Comparison of ENCODE assay signal across 16 cellular contexts in genomic region chr10:115951242-115951641, GRCh38.
DNase-seq lines count a peak whose midpoint lies in the region; ATAC-seq, FAIRE-seq and TF ChIP-seq lines count a peak whose summit lies in the region.
"Had no signal": no experiment of that assay in that cellular context is flagged by ENCODE, and none has a peak within 500 bp of the region (broad histone marks: within the 10 kb centered on the region; RNA-seq: fewer than 3 reads in every experiment).

No MANE protein-coding gene starts in this region.

- H3K9me3 Mint-ChIP-seq in natural killer cell treated with Interleukin-12 subunit alpha and Interleukin-12 subunit beta and Interleukin-15 and Interleukin-18, amount 100 ng/mL, for 72 hours, result peaks cover 4% of the 10 kb centered on the region

- ATAC-seq in IMR-90 (ENCODE audit: low read depth), result no peak
- no peak for ATAC-seq in natural killer cell treated with Interleukin-12 subunit alpha and Interleukin-12 subunit beta and Interleukin-15 and Interleukin-18, amount 100 ng/mL, for 72 hours

- peak overlapping the region; percentile 82 for H2BK120ac ChIP-seq in IMR-90 (ENCODE audit: low read depth, low read length)

- H2AFZ ChIP-seq in ACC112 (ENCODE audit: low read length, unreplicated experiment) (peak overlapping the region; percentile 40), IMR-90 (replicated peaks; ENCODE audit: low read length, poor library complexity) (no peak overlapping the region), keratinocyte (ENCODE audit: control insufficient read depth, low read length) (peak overlapping the region; percentile 44)

- no peak for TF ChIP-seq RAD21 in IMR-90 (IDR thresholded peaks at IDR 0.05; ENCODE audit: low read length)

- POLR2A ChIA-PET in IMR-90 (lab: Charles Lee; ENCODE audit: unreplicated experiment), result no interaction called here

- peak overlapping the region; percentile 52; the same call in 1 of the 2 replicates for H3K4ac ChIP-seq in IMR-90 (ENCODE audit: low read depth, low read length)

- no peak overlapping the region for H3K27ac Mint-ChIP-seq in natural killer cell treated with Interleukin-12 subunit alpha and Interleukin-12 subunit beta and Interleukin-15 and Interleukin-18, amount 100 ng/mL, for 72 hours
- H3K27ac Mint-ChIP-seq: B cell; CD4-positive, CD25-positive, alpha-beta regulatory T cell had no signal

- no peak for TF ChIP-seq POLR2A in IMR-90 (IDR thresholded peaks at IDR 0.05; ENCODE audit: low read depth, low read length)

- WGBS in IMR-90 (ENCODE audit: extremely low coverage in 2 of 2, insufficient read length in 1 of 2), 2 experiments, result 60% methylated on average over 1 of the region's 3 CpGs; no CpG with 5 or more reads in 1 of the 2 experiments

- peaks cover 48% of the 10 kb centered on the region for H3K4me1 ChIP-seq in ACC112 (ENCODE audit: control insufficient read depth, insufficient read depth, low read length, unreplicated experiment)
- H3K4me1 ChIP-seq in IMR-90 (ENCODE audit: control insufficient read depth, insufficient read depth, low read length), result peaks cover 18% of the 10 kb centered on the region
- H3K4me1 ChIP-seq in keratinocyte (ENCODE audit: control insufficient read depth, extremely low read depth, insufficient read depth, low read length), result peaks cover 7% of the 10 kb centered on the region

- no peaks in the 10 kb centered on the region for H4K20me1 ChIP-seq in IMR-90 (ENCODE audit: insufficient read depth, low read length)
- no peaks in the 10 kb centered on the region for H4K20me1 ChIP-seq in keratinocyte (ENCODE audit: control insufficient read depth, extremely low read depth, insufficient read depth, low read length)

- H3K14ac ChIP-seq in IMR-90 (replicated peaks; ENCODE audit: low read depth, low read length), result 0 out of 2 replicates have a peak overlapping the region, but pooled peaks have one; percentile 7

- H4K8ac ChIP-seq in IMR-90 (ENCODE audit: low read depth in 2 of 2, low read length in 2 of 2), result peak overlapping the region in 1 of 2 experiments; percentile 50; a peak in 1 of 4 replicates

- H2BK15ac ChIP-seq in IMR-90 (ENCODE audit: low read depth, low read length), result 0 out of 3 replicates have a peak overlapping the region, but pooled peaks have one; percentile 55

- H3K4me2 ChIP-seq in IMR-90 (ENCODE audit: low read depth, low read length), result no peak overlapping the region
- no peak overlapping the region for H3K4me2 ChIP-seq in keratinocyte (ENCODE audit: control insufficient read depth, extremely low read depth, insufficient read depth, low read depth, low read length)

- no peaks in the 10 kb centered on the region for H3K27me3 Mint-ChIP-seq in natural killer cell treated with Interleukin-12 subunit alpha and Interleukin-12 subunit beta and Interleukin-15 and Interleukin-18, amount 100 ng/mL, for 72 hours
- H3K27me3 Mint-ChIP-seq: B cell; CD4-positive, CD25-positive, alpha-beta regulatory T cell; IgD-negative memory B cell had no signal

- no peaks in the 10 kb centered on the region for H3K36me3 Mint-ChIP-seq in natural killer cell treated with Interleukin-12 subunit alpha and Interleukin-12 subunit beta and Interleukin-15 and Interleukin-18, amount 100 ng/mL, for 72 hours
- H3K36me3 Mint-ChIP-seq: CD4-positive, CD25-positive, alpha-beta regulatory T cell had no signal

- H3K79me2 ChIP-seq in ACC112 (ENCODE audit: control insufficient read depth, insufficient read depth, low read length, unreplicated experiment) (no peaks in the 10 kb centered on the region), keratinocyte (ENCODE audit: control insufficient read depth, insufficient read depth, low read length) (no peaks in the 10 kb centered on the region)

- H3K9ac ChIP-seq in IMR-90 (ENCODE audit: low read depth, low read length) (no peak overlapping the region), keratinocyte (ENCODE audit: control insufficient read depth, extremely low read depth, insufficient read depth, low read length) (no peak overlapping the region)

- FAIRE-seq in keratinocyte (lab: Jason Lieb, UNC), result no peak
- FAIRE-seq: H54 had no signal

- H3K36me3 ChIP-seq in ACC112 (ENCODE audit: insufficient read depth, low read length), result no peaks in the 10 kb centered on the region
- H3K36me3 ChIP-seq in IMR-90 (ENCODE audit: control insufficient read depth, insufficient read depth, low read length), result no peaks in the 10 kb centered on the region
- no peaks in the 10 kb centered on the region for H3K36me3 ChIP-seq in keratinocyte (ENCODE audit: control insufficient read depth in 2 of 2, extremely low read depth in 1 of 2, insufficient read depth in 2 of 2, low read length in 2 of 2)

- H3K18ac ChIP-seq in IMR-90 (ENCODE audit: low read depth, low read length), result no peak overlapping the region; the same call in 1 of the 2 replicates

- no peak overlapping the region for H3K56ac ChIP-seq in IMR-90 (ENCODE audit: extremely low read depth, insufficient read depth, low read length)

- peak overlapping the region; percentile 70; the same call in 1 of the 2 replicates for H4K91ac ChIP-seq in IMR-90 (ENCODE audit: insufficient read depth, low read depth, low read length)

- no peak overlapping the region for H3K4me3 Mint-ChIP-seq in natural killer cell treated with Interleukin-12 subunit alpha and Interleukin-12 subunit beta and Interleukin-15 and Interleukin-18, amount 100 ng/mL, for 72 hours
- H3K4me3 Mint-ChIP-seq: B cell; CD4-positive, CD25-positive, alpha-beta regulatory T cell; IgD-negative memory B cell had no signal

- no peak for TF ChIP-seq CTCF in IMR-90 (conservative IDR thresholded peaks at IDR 0.05; ENCODE audit: low read depth, low read length)
- TF ChIP-seq CTCF in keratinocyte (optimal IDR thresholded peaks at IDR 0.05 in 1 of 3, IDR thresholded peaks at IDR 0.05 in 1 of 3, conservative IDR thresholded peaks at IDR 0.05 in 1 of 3; ENCODE audit: extremely low read depth in 1 of 3, insufficient read depth in 2 of 3, low read length in 3 of 3), result no peak

- H3K27ac ChIP-seq in ACC112 (ENCODE audit: low read depth, low read length) (no peak overlapping the region), IMR-90 (ENCODE audit: insufficient read depth, low read length) (no peak overlapping the region), keratinocyte (ENCODE audit: control insufficient read depth, insufficient read depth, low read length) (no peak overlapping the region)

- H3K4me1 Mint-ChIP-seq in natural killer cell treated with Interleukin-12 subunit alpha and Interleukin-12 subunit beta and Interleukin-15 and Interleukin-18, amount 100 ng/mL, for 72 hours (ENCODE audit: low read depth in 2 of 2), result no peaks in the 10 kb centered on the region
- H3K4me1 Mint-ChIP-seq: B cell; CD4-positive, CD25-positive, alpha-beta regulatory T cell; IgD-negative memory B cell had no signal

- H2BK5ac ChIP-seq in IMR-90 (ENCODE audit: low read depth, low read length, poor library complexity, severe bottlenecking), result no peak overlapping the region

- H2AK9ac ChIP-seq in IMR-90 (replicated peaks; ENCODE audit: low read depth, low read length, poor library complexity), result no peak overlapping the region

- CTCF ChIA-PET in IMR-90 (lab: Yijun Ruan, JAX), result no interaction called here

- 0 out of 2 replicates have a peak overlapping the region, but pooled peaks have one; percentile 24 for H3K23ac ChIP-seq in IMR-90 (ENCODE audit: low read depth, low read length)

- in situ Hi-C loops in IMR-90 (cut with MboI; ENCODE audit: low sequenced_read_pairs), result no loop called here

- no peak overlapping the region; the same call in 1 of the 2 replicates for H4K5ac ChIP-seq in IMR-90 (ENCODE audit: low read depth, low read length)

- dilution Hi-C loops in IMR-90 (cut with HindIII; ENCODE audit: low sequenced_read_pairs, unreplicated experiment) (no loop called here), keratinocyte (cut with MboI; ENCODE audit: extremely low pct_ligation_motif_present, low sequenced_read_pairs) (no loop called here)

- peaks cover 8% of the 10 kb centered on the region for H3K9me1 ChIP-seq in IMR-90 (ENCODE audit: insufficient read depth, low read length)
- no peaks in the 10 kb centered on the region for H3K9me1 ChIP-seq in keratinocyte (ENCODE audit: control insufficient read depth, extremely low read depth, insufficient read depth, low read length)

- H3K79me1 ChIP-seq in IMR-90 (ENCODE audit: low read depth in 1 of 2, low read length in 2 of 2), result no peaks in the 10 kb centered on the region

- BruUV-seq in IMR-90 (replicated peaks; lab: Mats Ljungman, UMichigan), result no TSS peak

- no peaks in the 10 kb centered on the region for H3K9me3 ChIP-seq in IMR-90 (ENCODE audit: control insufficient read depth, insufficient read depth, low read length)
- no peaks in the 10 kb centered on the region for H3K9me3 ChIP-seq in keratinocyte (ENCODE audit: control insufficient read depth, low read depth, low read length)

- H3K27me3 ChIP-seq in ACC112 (ENCODE audit: insufficient read depth, low read length) (no peaks in the 10 kb centered on the region), IMR-90 (ENCODE audit: control insufficient read depth, insufficient read depth, low read length) (no peaks in the 10 kb centered on the region), keratinocyte (ENCODE audit: control insufficient read depth, extremely low read depth, insufficient read depth, low read length) (no peaks in the 10 kb centered on the region)

- intact Hi-C loops in IMR-90 (cut with micrococcal nuclease), result no loop called here

- H3K4me3 ChIP-seq in ACC112 (ENCODE audit: low read depth, low read length) (no peak overlapping the region), IMR-90 (ENCODE audit: insufficient read depth, low read depth, low read length) (no peak overlapping the region), keratinocyte (ENCODE audit: control insufficient read depth in 2 of 3, extremely low read depth in 1 of 3, insufficient read depth in 2 of 3, low read depth in 1 of 3, low read length in 3 of 3) (no peak overlapping the region)

- DNase-seq in IMR-90 (no peak), SK-N-DZ (ENCODE audit: low spot score) (peak; percentile 47), keratinocyte (ENCODE audit: low read depth, low spot score) (no peak), COLO668 (lab: John Stamatoyannopoulos, UW; ENCODE audit: unreplicated experiment) (no peak), NCI-H774 (lab: John Stamatoyannopoulos, UW) (no peak)
- DNase-seq in natural killer cell treated with Interleukin-12 subunit alpha and Interleukin-12 subunit beta and Interleukin-15 and Interleukin-18, amount 100 ng/mL, for 72 hours (ENCODE audit: low spot score), result no peak
- DNase-seq: CD4-positive, CD25-positive, alpha-beta regulatory T cell; DMS79; NCI-H1436 treated with DMSO at 0.1 percent for 48 hours; NCI-H345; SIG-M5; SW 1271 had no signal

- peak overlapping the region; percentile 87 for H2BK20ac ChIP-seq in IMR-90 (ENCODE audit: low read depth, low read length)

- no peak overlapping the region for H2AK5ac ChIP-seq in IMR-90 (ENCODE audit: low read depth, low read length)

TF ChIP-seq in IMR-90, 13 proteins besides CTCF, POLR2A, EP300 and RAD21 (continues in another document):
- TF ChIP-seq CHD1 (IDR thresholded peaks at IDR 0.05; ENCODE audit: low read depth, low read length) (no peak), MAZ (IDR thresholded peaks at IDR 0.05; ENCODE audit: borderline replicate concordance, low read depth, low read length) (no peak)
